In genomic region chr1:11924334-11925195, GRCh38 we compare ENCODE assay signal across 8 cellular contexts. TPM values are rescaled to one million over a fixed set of nuclear protein-coding genes. Genes with fewer than 3 reads are reported as not detected.
DNase-seq lines count a peak whose midpoint lies in the region; ATAC-seq and TF ChIP-seq lines count a peak whose summit lies in the region.

No MANE protein-coding gene starts in this region.

- no peak for DNase-seq in PC-3
- DNase-seq in esophagus muscularis mucosa (ENCODE audit: extremely low spot score), result no peak
- DNase-seq in retinal pigment epithelial cell (ENCODE audit: low read depth), result no peak
- DNase-seq in iPS-NIHi11 (ENCODE audit: low spot score), result no peak
- no peak for DNase-seq in NCI-H1694 treated with DMSO at 0.1 percent for 48 hours (lab: John Stamatoyannopoulos, UW)

- TF ChIP-seq CTCF in GM12875 (IDR thresholded peaks at IDR 0.05; ENCODE audit: borderline replicate concordance, insufficient read depth, low read depth, low read length) (no peak), PC-3 (conservative IDR thresholded peaks at IDR 0.05; ENCODE audit: low read depth, low read length) (no peak), esophagus muscularis mucosa (IDR thresholded peaks at IDR 0.05) (no peak), retinal pigment epithelial cell (conservative IDR thresholded peaks at IDR 0.05; ENCODE audit: low read depth, low read length) (no peak)

- H3K27ac ChIP-seq in PC-3 (ENCODE audit: low read length) (no peak overlapping the region), esophagus muscularis mucosa (replicated peaks in 1 of 4) (peak overlapping the region in 1 of 4 donors; percentile 19)

- TSS peak; percentile 45 for BruUV-seq in PC-3 (replicated peaks; lab: Mats Ljungman, UMichigan)

- WGBS in esophagus muscularis mucosa, result 51% methylated on average over 16 of the region's 16 CpGs

- intact Hi-C loops in PC-3 (cut with micrococcal nuclease), result no loop called here
- intact Hi-C loops in esophagus muscularis mucosa (cut with DNase I), result no loop called here

- H3F3A ChIP-seq in PC-3 (ENCODE audit: low read length, unreplicated experiment), result no peaks in the 10 kb centered on the region

- H3K36me3 ChIP-seq in PC-3 (ENCODE audit: low read depth, low read length), result peaks cover 9% of the 10 kb centered on the region; the same call in 1 of the 2 replicates
- peaks cover 20 to 41% (median 39%) of the 10 kb centered on the region in 4 donors for H3K36me3 ChIP-seq in esophagus muscularis mucosa

- H4K20me1 ChIP-seq in PC-3 (ENCODE audit: low read length), result peaks cover 22% of the 10 kb centered on the region

- H3K27me3 ChIP-seq in PC-3 (ENCODE audit: low read length) (no peaks in the 10 kb centered on the region), esophagus muscularis mucosa (no peaks in the 10 kb centered on the region)

- no peaks in the 10 kb centered on the region for H3K9me2 ChIP-seq in PC-3 (replicated peaks; ENCODE audit: low read length)

- no peak for TF ChIP-seq EP300 in esophagus muscularis mucosa (IDR thresholded peaks at IDR 0.05)

- ATAC-seq in PC-3, result no peak
- no peak for ATAC-seq in HG02884 (IDR thresholded peaks at IDR 0.05; ENCODE audit: unreplicated experiment)
- no peak for ATAC-seq in HG02938 (IDR thresholded peaks at IDR 0.05; ENCODE audit: unreplicated experiment)

- H3K9me3 ChIP-seq in PC-3 (ENCODE audit: low read length) (no peaks in the 10 kb centered on the region), esophagus muscularis mucosa (no peaks in the 10 kb centered on the region)

- no peak overlapping the region for H2AFZ ChIP-seq in PC-3 (ENCODE audit: low read length)

- H3K4me1 ChIP-seq in PC-3 (ENCODE audit: insufficient read depth, low read length) (peaks cover 28% of the 10 kb centered on the region), esophagus muscularis mucosa (peaks cover 59 to 83% (median 76%) of the 10 kb centered on the region in 4 donors)

- CTCF ChIA-PET in PC-3 (lab: Charles Lee), result no interaction called here

- H3K4me3 ChIP-seq in GM12875 (ENCODE audit: low read depth, low read length) (peak overlapping the region; percentile 61), PC-3 (ENCODE audit: low read length) (peak overlapping the region; percentile 68), esophagus muscularis mucosa (peak overlapping the region; percentile 64 to 94 (median 72)), retinal pigment epithelial cell (ENCODE audit: low read length) (peak overlapping the region; percentile 54)

- H3K9ac ChIP-seq in PC-3 (ENCODE audit: low read length), result peak overlapping the region; percentile 10; the same call in 1 of the 2 replicates

- POLR2A ChIA-PET in PC-3 (lab: Charles Lee; ENCODE audit: unreplicated experiment), result interaction anchor here (0.5 kb wide), 1 partner anchor 15 kb away, joined by 4 read pairs; no protein-coding TSS in a partner anchor

- peaks cover 45% of the 10 kb centered on the region for H3K79me2 ChIP-seq in PC-3 (ENCODE audit: low read length)

- no peak for TF ChIP-seq POLR2A in esophagus muscularis mucosa (IDR thresholded peaks at IDR 0.05; ENCODE audit: low read depth)

- H3K4me2 ChIP-seq in PC-3 (ENCODE audit: low read length), result peak overlapping the region; percentile 92

RNA-seq across cellular contexts. Expression of gene KIAA2013, which starts 1.7 kb away (rescaled TPM):
- total RNA-seq in PC-3 (2014; rRNA removed) (78.1 and 89.2 TPM in 2 replicates), esophagus muscularis mucosa (100 to 1,000 TPM in 2 of 4 donors, 10 to 100 TPM in 2; 77.7 to 145 (median 104) TPM)

RNA-seq across cellular contexts. Expression of gene PLOD1, which starts 10.0 kb away (rescaled TPM):
- total RNA-seq in PC-3 (2014; rRNA removed) (179 and 216 TPM in 2 replicates), esophagus muscularis mucosa (100 to 1,000 TPM in 1 of 4 donors, 10 to 100 TPM in 3; 67.5 to 111 (median 75.0) TPM)

RNA-seq across cellular contexts. Expression of gene MFN2, which starts 55.7 kb away (rescaled TPM):
- total RNA-seq in PC-3 (2014; rRNA removed), result 97.8 and 101 TPM in 2 replicates
- total RNA-seq in esophagus muscularis mucosa, result 100 to 1,000 TPM; 166 to 242 (median 191) TPM
